ENCODE assay signal across 16 cellular contexts in genomic region chr9:115360122-115360521, GRCh38.
DNase-seq lines count a peak whose midpoint lies in the region; ATAC-seq and TF ChIP-seq lines count a peak whose summit lies in the region.
"Had no signal": no experiment of that assay in that cellular context is flagged by ENCODE, and none has a peak within 500 bp of the region (broad histone marks: within the 10 kb centered on the region; RNA-seq: fewer than 3 reads in every experiment).

No MANE protein-coding gene starts in this region.

- POLR2A ChIA-PET in WTC11 (lab: Charles Lee), result no interaction called here

- TF ChIP-seq CTCF in WTC11 (IDR thresholded peaks at IDR 0.05) (no peak), foreskin keratinocyte (conservative IDR thresholded peaks at IDR 0.05) (no peak)

- H3K4me2 ChIP-seq in mesenchymal stem cell (ENCODE audit: low read length, poor library complexity, severe bottlenecking) (no peak overlapping the region), neuronal stem cell (ENCODE audit: insufficient read depth, low read length, poor library complexity, severe bottlenecking) (no peak overlapping the region)
- H3K4me2 ChIP-seq: BLaER1 had no signal

- H2BK12ac ChIP-seq in mesenchymal stem cell (ENCODE audit: low read length in 2 of 2), result peak overlapping the region in 1 of 2 experiments; percentile 11
- no peak overlapping the region for H2BK12ac ChIP-seq in neuronal stem cell (ENCODE audit: low read length)

- DNase-seq in WTC11 (ENCODE audit: low spot score) (no peak), mesenchymal stem cell (no peak), neuronal stem cell (ENCODE audit: low spot score) (peak; percentile 23), NCI-H128 (lab: John Stamatoyannopoulos, UW; ENCODE audit: unreplicated experiment) (no peak), T-helper 17 cell (no peak), foreskin keratinocyte (no peak)
- DNase-seq: Caco-2; CD4-positive, CD25-positive, alpha-beta regulatory T cell; CD8-positive, alpha-beta T cell; DMS153; DND-41; GOT3; HCEC 1CT had no signal

- H3K36me3 Mint-ChIP-seq in WTC11, result no peaks in the 10 kb centered on the region; the same call in 1 of the 2 replicates
- H3K36me3 Mint-ChIP-seq in T-helper 17 cell (ENCODE audit: low read depth), result no peaks in the 10 kb centered on the region
- H3K36me3 Mint-ChIP-seq: CD4-positive, CD25-positive, alpha-beta regulatory T cell; CD8-positive, alpha-beta T cell had no signal

- 95% methylated on average over 3 of the region's 5 CpGs for WGBS in mesenchymal stem cell
- WGBS in neuronal stem cell (ENCODE audit: extremely low coverage in 2 of 2, insufficient read length in 2 of 2, insufficient replicate concordance in 1 of 2), 2 donors, result no CpG with 5 or more reads among the region's 5 CpGs

- H3K4me1 Mint-ChIP-seq in WTC11, result peaks cover 15% of the 10 kb centered on the region
- H3K4me1 Mint-ChIP-seq in T-helper 17 cell, result no peaks in the 10 kb centered on the region
- H3K4me1 Mint-ChIP-seq: B cell; CD4-positive, CD25-positive, alpha-beta regulatory T cell had no signal

- CTCF ChIA-PET in WTC11 (lab: Charles Lee), result no interaction called here

- H3K4me3 ChIP-seq in mesenchymal stem cell (ENCODE audit: insufficient read depth in 1 of 2, low read depth in 1 of 2, low read length in 2 of 2) (no peak overlapping the region), neuronal stem cell (ENCODE audit: low read length in 2 of 2) (no peak overlapping the region)
- H3K4me3 ChIP-seq: BLaER1 had no signal

- H3K27ac Mint-ChIP-seq in WTC11 (no peak overlapping the region), T-helper 17 cell (no peak overlapping the region)
- H3K27ac Mint-ChIP-seq: B cell; CD4-positive, CD25-positive, alpha-beta regulatory T cell; CD8-positive, alpha-beta T cell had no signal

- no peaks in the 10 kb centered on the region for H3K27me3 ChIP-seq in mesenchymal stem cell (ENCODE audit: control insufficient read depth in 1 of 2, insufficient read depth in 1 of 2, low read length in 2 of 2)
- no peaks in the 10 kb centered on the region for H3K27me3 ChIP-seq in neuronal stem cell (ENCODE audit: control insufficient read depth in 3 of 3, insufficient read depth in 3 of 3, low read depth in 1 of 3, low read length in 3 of 3)
- H3K27me3 ChIP-seq in foreskin keratinocyte, result no peaks in the 10 kb centered on the region
- H3K27me3 ChIP-seq: BLaER1 had no signal

- H3K14ac ChIP-seq in mesenchymal stem cell (ENCODE audit: low read length in 2 of 2) (no peak overlapping the region), neuronal stem cell (ENCODE audit: low read length) (no peak overlapping the region)

- no peak overlapping the region for H3K27ac ChIP-seq in mesenchymal stem cell (ENCODE audit: low read length, poor library complexity, severe bottlenecking)
- no peak overlapping the region for H3K27ac ChIP-seq in neuronal stem cell (replicated peaks; ENCODE audit: low read length)
- H3K27ac ChIP-seq in foreskin keratinocyte, result no peak overlapping the region
- H3K27ac ChIP-seq: BLaER1, C4-2B had no signal

- H2BK5ac ChIP-seq in mesenchymal stem cell (ENCODE audit: low read depth, low read length, poor library complexity, severe bottlenecking) (no peak overlapping the region), neuronal stem cell (ENCODE audit: low read length) (no peak overlapping the region)

- H3K18ac ChIP-seq in mesenchymal stem cell (ENCODE audit: low read depth in 1 of 2, low read length in 2 of 2) (peak overlapping the region in 1 of 2 experiments; percentile 8), neuronal stem cell (ENCODE audit: low read length) (no peak overlapping the region)

- H2AFZ ChIP-seq in mesenchymal stem cell (ENCODE audit: low read depth, low read length), result no peak overlapping the region
- H2AFZ ChIP-seq in neuronal stem cell (ENCODE audit: low read length), result no peak overlapping the region

- ATAC-seq in WTC11, result peak; percentile 59
- ATAC-seq in T-helper 17 cell, result no peak
- no peak for ATAC-seq in foreskin keratinocyte
- ATAC-seq: CD8-positive, alpha-beta T cell had no signal

- no peaks in the 10 kb centered on the region for H3K36me3 ChIP-seq in mesenchymal stem cell (ENCODE audit: control insufficient read depth in 1 of 2, insufficient read depth in 2 of 2, low read depth in 1 of 2, low read length in 2 of 2)
- no peaks in the 10 kb centered on the region for H3K36me3 ChIP-seq in neuronal stem cell (replicated peaks in 1 of 2; ENCODE audit: control insufficient read depth in 2 of 2, insufficient read depth in 2 of 2, low read length in 2 of 2)
- H3K36me3 ChIP-seq: BLaER1 had no signal

- H3K9me3 Mint-ChIP-seq in WTC11, result no peaks in the 10 kb centered on the region
- H3K9me3 Mint-ChIP-seq: CD8-positive, alpha-beta T cell had no signal

- H3K79me1 ChIP-seq in mesenchymal stem cell (replicated peaks; ENCODE audit: low read length, poor library complexity, severe bottlenecking), result no peaks in the 10 kb centered on the region
- H3K79me1 ChIP-seq in neuronal stem cell (ENCODE audit: low read depth, low read length), result no peaks in the 10 kb centered on the region

- H3K23ac ChIP-seq in mesenchymal stem cell (ENCODE audit: low read length in 2 of 2) (no peak overlapping the region), neuronal stem cell (ENCODE audit: low read depth, low read length, poor library complexity) (no peak overlapping the region)

- H3K4me1 ChIP-seq in mesenchymal stem cell (ENCODE audit: control insufficient read depth, insufficient read depth, low read depth, low read length) (no peaks in the 10 kb centered on the region), neuronal stem cell (ENCODE audit: control insufficient read depth in 2 of 2, insufficient read depth in 1 of 2, low read depth in 1 of 2, low read length in 2 of 2) (peaks cover 0 to 5% of the 10 kb centered on the region in 2 donors), foreskin keratinocyte (no peaks in the 10 kb centered on the region)
- H3K4me1 ChIP-seq: BLaER1 had no signal

- no peak overlapping the region for H3K9ac ChIP-seq in mesenchymal stem cell (ENCODE audit: low read length)
- no peak overlapping the region for H3K9ac ChIP-seq in neuronal stem cell (ENCODE audit: low read depth, low read length, poor library complexity)
- H3K9ac ChIP-seq: BLaER1 had no signal

- H3K4ac ChIP-seq in mesenchymal stem cell (ENCODE audit: low read depth in 1 of 2, low read length in 2 of 2) (peak overlapping the region in 1 of 2 experiments; percentile 37), neuronal stem cell (ENCODE audit: low read length) (no peak overlapping the region)

- H4K91ac ChIP-seq in mesenchymal stem cell (ENCODE audit: low read length) (peak overlapping the region; percentile 15), neuronal stem cell (ENCODE audit: low read depth, low read length, poor library complexity) (no peak overlapping the region)

- no peak overlapping the region for H2AK5ac ChIP-seq in mesenchymal stem cell (ENCODE audit: low read length, severe bottlenecking)
- no peak overlapping the region for H2AK5ac ChIP-seq in neuronal stem cell (ENCODE audit: low read depth, low read length)

- H4K8ac ChIP-seq in mesenchymal stem cell (ENCODE audit: low read length), result no peak overlapping the region
- H4K8ac ChIP-seq in neuronal stem cell (ENCODE audit: low read depth, low read length), result no peak overlapping the region

- H2BK15ac ChIP-seq in mesenchymal stem cell (ENCODE audit: low read depth, poor library complexity, severe bottlenecking) (no peak overlapping the region), neuronal stem cell (ENCODE audit: low read length) (no peak overlapping the region)

- H3K27me3 Mint-ChIP-seq in WTC11 (ENCODE audit: low read depth) (no peaks in the 10 kb centered on the region), T-helper 17 cell (peaks cover 24% of the 10 kb centered on the region)
- H3K27me3 Mint-ChIP-seq: B cell; CD4-positive, CD25-positive, alpha-beta regulatory T cell had no signal

- H3K9me3 ChIP-seq in mesenchymal stem cell (ENCODE audit: control insufficient read depth, low read length), result no peaks in the 10 kb centered on the region
- no peaks in the 10 kb centered on the region for H3K9me3 ChIP-seq in neuronal stem cell (replicated peaks in 1 of 2; ENCODE audit: control insufficient read depth in 2 of 2, insufficient read depth in 1 of 2, low read depth in 1 of 2, low read length in 2 of 2)
- no peaks in the 10 kb centered on the region for H3K9me3 ChIP-seq in T-helper 17 cell (ENCODE audit: control insufficient read depth, low read length, poor library complexity, severe bottlenecking)
- H3K9me3 ChIP-seq: BLaER1, Caco-2 had no signal

- H3K4me3 Mint-ChIP-seq in WTC11 (no peak overlapping the region), T-helper 17 cell (no peak overlapping the region)
- H3K4me3 Mint-ChIP-seq: B cell; CD4-positive, CD25-positive, alpha-beta regulatory T cell; CD8-positive, alpha-beta T cell had no signal

- H2BK120ac ChIP-seq in mesenchymal stem cell (ENCODE audit: low read depth, low read length), result no peak overlapping the region
- no peak overlapping the region for H2BK120ac ChIP-seq in neuronal stem cell (ENCODE audit: low read depth, low read length)

TF ChIP-seq in WTC11, 78 proteins besides CTCF, POLR2A, EP300 and RAD21:
- TF ChIP-seq FOXP4 (CRISPR knock-in tag; IDR thresholded peaks at IDR 0.05), result no peak
